ENCODE assay signal across 18 cellular contexts in the genomic region with DNA sequence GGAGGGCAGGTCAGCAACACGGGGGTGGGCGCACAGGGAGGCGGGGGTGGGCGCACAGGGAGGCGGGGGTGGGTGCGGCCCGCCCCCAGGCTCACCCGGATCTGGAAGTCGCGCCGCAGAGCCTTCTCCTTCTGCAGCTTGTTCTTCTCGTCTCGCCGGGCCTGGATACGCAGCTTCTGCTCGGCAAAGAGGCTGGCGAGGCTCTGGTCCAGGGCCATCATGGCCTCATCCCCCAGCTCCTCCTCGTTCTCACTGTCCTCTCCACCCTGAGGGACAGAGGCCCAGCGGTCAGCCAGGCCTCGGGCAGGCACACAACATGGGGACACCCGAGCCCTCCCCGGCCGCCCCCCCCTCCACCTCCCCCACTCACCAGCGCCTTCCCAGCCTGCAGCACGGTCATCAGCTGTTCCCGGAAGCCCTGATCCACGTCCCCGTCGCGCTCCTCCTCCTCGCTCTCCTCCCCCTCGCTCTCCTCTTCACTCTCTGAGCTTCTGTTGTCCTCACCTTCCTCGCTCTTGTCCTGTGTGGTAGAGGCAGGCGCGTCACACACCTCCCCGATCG. TPM values are rescaled to one million over a fixed set of nuclear protein-coding genes. Genes with fewer than 3 reads are reported as not detected.
"Had no signal": no experiment of that assay in that cellular context is flagged by ENCODE, and none has a peak within 500 bp of the region (broad histone marks: within the 10 kb centered on the region; RNA-seq: fewer than 3 reads in every experiment).

No MANE protein-coding gene starts in this region.

- H3K9me3 Mint-ChIP-seq: activated CD8-positive, alpha-beta T cell treated with anti-CD3 and anti-CD28 coated beads for 36 hours; activated naive CD8-positive, alpha-beta T cell treated with anti-CD3 and anti-CD28 coated beads, Interleukin-2, amount 10 ng/mL, durations not matched to agents 7 days and 5 days; activated T-cell treated with anti-CD3 and anti-CD28 coated beads, Interleukin-2, amount 50 U/mL, for 72 hours; naive thymus-derived CD4-positive, alpha-beta T cell; T-helper 1 cell treated with Interleukin-12 subunit alpha and Interleukin-12 subunit beta and Interleukin-4 antibody, amounts not matched to agents 30 μg/mL and 1 μg/mL, for 36 hours had no signal

- H3K9me3 ChIP-seq: ascending aorta, sigmoid colon, tibial nerve had no signal

- H3K4me3 Mint-ChIP-seq: activated CD8-positive, alpha-beta T cell treated with anti-CD3 and anti-CD28 coated beads for 36 hours; activated naive CD8-positive, alpha-beta T cell treated with anti-CD3 and anti-CD28 coated beads, Interleukin-2, amount 10 ng/mL, durations not matched to agents 7 days and 5 days; activated T-cell treated with anti-CD3 and anti-CD28 coated beads, Interleukin-2, amount 50 U/mL, for 72 hours; naive thymus-derived CD4-positive, alpha-beta T cell; T-helper 1 cell treated with Interleukin-12 subunit alpha and Interleukin-12 subunit beta and Interleukin-4 antibody, amounts not matched to agents 30 μg/mL and 1 μg/mL, for 36 hours had no signal

- H3K4me1 ChIP-seq: ascending aorta, sigmoid colon had no signal

- H3K27ac Mint-ChIP-seq: activated CD8-positive, alpha-beta T cell treated with anti-CD3 and anti-CD28 coated beads for 36 hours; activated naive CD8-positive, alpha-beta T cell treated with anti-CD3 and anti-CD28 coated beads, Interleukin-2, amount 10 ng/mL, durations not matched to agents 7 days and 5 days; activated T-cell treated with anti-CD3 and anti-CD28 coated beads, Interleukin-2, amount 50 U/mL, for 72 hours; naive thymus-derived CD4-positive, alpha-beta T cell; T-helper 1 cell treated with Interleukin-12 subunit alpha and Interleukin-12 subunit beta and Interleukin-4 antibody, amounts not matched to agents 30 μg/mL and 1 μg/mL, for 36 hours had no signal

- H3K27me3 ChIP-seq: ascending aorta, sigmoid colon, tibial nerve had no signal

- H3K4me3 ChIP-seq: ascending aorta, coronary artery, sigmoid colon, tibial nerve had no signal

- H3K27me3 Mint-ChIP-seq: activated CD8-positive, alpha-beta T cell treated with anti-CD3 and anti-CD28 coated beads for 36 hours; activated naive CD8-positive, alpha-beta T cell treated with anti-CD3 and anti-CD28 coated beads, Interleukin-2, amount 10 ng/mL, durations not matched to agents 7 days and 5 days; naive thymus-derived CD4-positive, alpha-beta T cell had no signal

- FAIRE-seq: keratinocyte had no signal

- ATAC-seq: activated CD8-positive, alpha-beta T cell treated with anti-CD3 and anti-CD28 coated beads for 36 hours; activated T-cell treated with anti-CD3 and anti-CD28 coated beads, Interleukin-2, amount 50 U/mL, for 72 hours; naive thymus-derived CD4-positive, alpha-beta T cell had no signal

- H3K4me1 Mint-ChIP-seq: activated naive CD8-positive, alpha-beta T cell treated with anti-CD3 and anti-CD28 coated beads, Interleukin-2, amount 10 ng/mL, durations not matched to agents 7 days and 5 days; naive thymus-derived CD4-positive, alpha-beta T cell had no signal

- H3K27ac ChIP-seq: ascending aorta, coronary artery, sigmoid colon, tibial nerve had no signal

- DNase-seq: activated CD4-positive, alpha-beta T cell treated with anti-CD3 and anti-CD28 coated beads for 4 hours; activated CD8-positive, alpha-beta memory T cell treated with anti-CD3 and anti-CD28 coated beads, Interleukin-2, amount 50 U/mL, for 4 hours; activated CD8-positive, alpha-beta T cell treated with anti-CD3 and anti-CD28 coated beads for 36 hours; activated naive CD8-positive, alpha-beta T cell treated with anti-CD3 and anti-CD28 coated beads, Interleukin-2, amount 10 ng/mL, durations not matched to agents 7 days and 5 days; activated T-cell treated with anti-CD3 and anti-CD28 coated beads, Interleukin-2, amount 50 U/mL, for 72 hours; effector memory CD4-positive, alpha-beta T cell; naive thymus-derived CD4-positive, alpha-beta T cell; stimulated activated CD4-positive, alpha-beta T cell treated with anti-CD3 and anti-CD28 coated beads, Interleukin-15, amount 100 ng/mL, for 24 hours; stimulated activated CD4-positive, alpha-beta T cell treated with anti-CD3 and anti-CD28 coated beads, Interleukin-4, amount 100 ng/mL, for 4 hours had no signal

RNA-seq across cellular contexts. Expression of a gene that starts 15.6 kb away (rescaled TPM):
- total RNA-seq: activated CD8-positive, alpha-beta T cell treated with anti-CD3 and anti-CD28 coated beads for 36 hours; activated naive CD8-positive, alpha-beta T cell treated with anti-CD3 and anti-CD28 coated beads, Interleukin-2, amount 10 ng/mL, durations not matched to agents 7 days and 5 days; activated T-cell treated with anti-CD3 and anti-CD28 coated beads, Interleukin-2, amount 50 U/mL, for 72 hours; ascending aorta; lung microvascular endothelial cell; mononuclear cell; naive thymus-derived CD4-positive, alpha-beta T cell; pulmonary artery endothelial cell; tibial nerve had no signal
- polyA plus RNA-seq: naive thymus-derived CD4-positive, alpha-beta T cell had no signal

RNA-seq across cellular contexts. Expression of a gene that starts 39.6 kb away (rescaled TPM):
- total RNA-seq: activated CD8-positive, alpha-beta T cell treated with anti-CD3 and anti-CD28 coated beads for 36 hours; activated naive CD8-positive, alpha-beta T cell treated with anti-CD3 and anti-CD28 coated beads, Interleukin-2, amount 10 ng/mL, durations not matched to agents 7 days and 5 days; activated T-cell treated with anti-CD3 and anti-CD28 coated beads, Interleukin-2, amount 50 U/mL, for 72 hours; lung microvascular endothelial cell; mononuclear cell; naive thymus-derived CD4-positive, alpha-beta T cell; pulmonary artery endothelial cell had no signal
- polyA plus RNA-seq: keratinocyte; naive thymus-derived CD4-positive, alpha-beta T cell had no signal

RNA-seq across cellular contexts. Expression of a gene that starts 46.1 kb away (rescaled TPM):
- polyA plus RNA-seq: naive thymus-derived CD4-positive, alpha-beta T cell had no signal
